1 cellular context compared by ENCODE assay signal in the genomic region with DNA sequence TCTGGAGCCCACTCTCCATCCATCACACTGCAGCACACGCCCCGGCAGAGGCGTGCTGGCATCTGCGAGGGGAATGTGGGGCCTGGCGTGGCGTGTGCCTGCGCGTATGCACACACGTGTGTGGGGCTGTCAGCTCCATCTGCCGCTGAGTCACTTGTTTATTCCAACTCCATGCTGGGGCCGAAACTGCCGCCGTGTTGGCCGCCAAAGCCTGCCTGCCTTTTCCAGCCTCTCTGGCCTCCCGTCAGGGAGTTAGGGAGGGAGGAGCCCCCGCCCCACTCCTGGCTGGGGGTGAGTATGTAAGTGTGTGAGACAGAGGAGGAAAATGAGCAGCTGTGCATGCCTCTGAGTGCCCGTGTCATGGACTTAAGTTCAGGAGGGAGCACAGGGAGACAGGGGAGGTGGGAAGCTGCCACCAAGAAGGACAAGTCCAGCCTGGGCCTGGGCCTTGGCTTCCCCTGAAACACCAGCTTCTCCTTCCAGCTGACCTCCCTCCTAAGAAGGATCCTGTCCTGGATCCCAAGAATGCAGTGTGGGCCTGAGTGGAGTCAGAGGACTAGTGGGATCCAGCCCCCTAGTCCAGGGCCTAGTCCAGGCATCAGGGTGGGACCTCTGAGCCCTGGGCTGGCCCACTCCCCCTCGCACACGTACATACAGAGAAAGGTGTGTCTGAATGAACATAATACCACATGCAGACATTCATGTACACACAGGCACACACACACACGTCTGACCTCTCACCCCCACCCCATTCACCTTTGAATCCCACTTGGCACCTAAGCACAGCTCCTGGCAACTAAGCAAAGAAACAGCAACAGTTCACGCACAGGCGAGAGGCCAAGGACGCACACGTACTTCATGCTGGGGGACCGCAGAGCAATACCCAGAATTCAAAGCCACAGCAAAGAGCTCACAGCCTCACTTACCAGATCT.
TF ChIP-seq lines count a peak whose summit lies in the region.

No MANE protein-coding gene starts in this region.

TF ChIP-seq in WTC11, 78 proteins besides CTCF, POLR2A, EP300 and RAD21 (continued from another document):
- TF ChIP-seq, protein P1, sequence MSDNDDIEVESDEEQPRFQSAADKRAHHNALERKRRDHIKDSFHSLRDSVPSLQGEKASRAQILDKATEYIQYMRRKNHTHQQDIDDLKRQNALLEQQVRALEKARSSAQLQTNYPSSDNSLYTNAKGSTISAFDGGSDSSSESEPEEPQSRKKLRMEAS (CRISPR knock-in tag; IDR thresholded peaks at IDR 0.05), result no peak
- TF ChIP-seq STAT6 (CRISPR knock-in tag; conservative IDR thresholded peaks at IDR 0.05; ENCODE audit: low read depth) (no peak), ZNF671 (CRISPR knock-in tag; IDR thresholded peaks at IDR 0.05) (no peak), HMGA2 (CRISPR knock-in tag; IDR thresholded peaks at IDR 0.05) (no peak), ZNF138 (CRISPR knock-in tag; conservative IDR thresholded peaks at IDR 0.05) (no peak)
